8 cellular contexts compared by ENCODE assay signal in genomic region chr19:10928563-10929401, GRCh38. TPM values are rescaled to one million over a fixed set of nuclear protein-coding genes. Genes with fewer than 3 reads are reported as not detected.
DNase-seq lines count a peak whose midpoint lies in the region; ATAC-seq and TF ChIP-seq lines count a peak whose summit lies in the region.

TSS of gene TIMM29 (plus strand) at chr19:10928811. CDS start at chr19:10928823, 12 bp downstream.
TSS of gene YIPF2 (minus strand) at chr19:10928639. CDS start at chr19:10928410, 229 bp downstream.

- peak; percentile 27 for TF ChIP-seq POLR2A in breast epithelium (IDR thresholded peaks at IDR 0.05)

- H3K9me3 ChIP-seq in breast epithelium (no peaks in the 10 kb centered on the region), iPS-20b (ENCODE audit: insufficient read depth, low read depth, low read length) (no peaks in the 10 kb centered on the region)

- peak within 1 kb of the TSS; percentile 77 for H3K27ac ChIP-seq in VCaP
- peak within 1 kb of the TSS; percentile 88 to 89 for H3K27ac ChIP-seq in breast epithelium
- no peak within 1 kb of the TSS for H3K27ac ChIP-seq in iPS-20b (ENCODE audit: low read length)
- H3K27ac ChIP-seq in skin epidermis, result peak within 1 kb of the TSS; percentile 41 to 96 (median 89)

- H3K4me3 ChIP-seq in breast epithelium (peak within 1 kb of the TSS; percentile 81 to 99 (median 86)), iPS-20b (ENCODE audit: low read length) (peak within 1 kb of the TSS; percentile 89), skin epidermis (peak within 1 kb of the TSS; percentile 75 to 99 (median 94))

- ATAC-seq in GM18858 (IDR thresholded peaks at IDR 0.05; ENCODE audit: unreplicated experiment) (peak; percentile 72), HG03103 (IDR thresholded peaks at IDR 0.05; ENCODE audit: low read depth, unreplicated experiment) (peak; percentile 66)

- intact Hi-C loops in breast epithelium (cut with DNase I; ENCODE audit: low total_unique reads), result no loop called here

- H3K27me3 ChIP-seq in breast epithelium (no peaks in the 10 kb centered on the region), iPS-20b (ENCODE audit: insufficient read depth, low read length) (no peaks in the 10 kb centered on the region)

- peak within 1 kb of the TSS; percentile 69 for H3K9ac ChIP-seq in iPS-20b (ENCODE audit: low read depth, low read length)

- TF ChIP-seq CTCF in VCaP (conservative IDR thresholded peaks at IDR 0.05) (no peak), breast epithelium (IDR thresholded peaks at IDR 0.05) (no peak)

- peaks cover 0 to 15% of the 10 kb centered on the region in 2 donors for H3K4me1 ChIP-seq in breast epithelium
- peaks cover 4% of the 10 kb centered on the region; the same call in 1 of the 2 replicates for H3K4me1 ChIP-seq in iPS-20b (ENCODE audit: insufficient read depth, low read length)

- DNase-seq in A172 (ENCODE audit: low spot score) (peak; percentile 99), NCI-H2196 (lab: John Stamatoyannopoulos, UW; ENCODE audit: unreplicated experiment) (peak; percentile 99), breast epithelium (ENCODE audit: low spot score in 2 of 2) (peak; percentile 97 to 98)

- H3K36me3 ChIP-seq in breast epithelium (no peaks in the 10 kb centered on the region), iPS-20b (ENCODE audit: insufficient read depth, low read depth, low read length) (peaks cover 21% of the 10 kb centered on the region)

RNA-seq across cellular contexts. Expression of gene TIMM29, which starts in this region (rescaled TPM):
- 45.6 and 56.0 TPM in 2 replicates for total RNA-seq in A172 (2014; rRNA removed; shearing (Covaris generic))
- 10 to 100 TPM; 21.1 to 31.6 (median 21.6) TPM for total RNA-seq in breast epithelium

RNA-seq across cellular contexts. Expression of gene YIPF2, which starts in this region (rescaled TPM):
- total RNA-seq in A172 (2014; rRNA removed; shearing (Covaris generic)), result 59.4 and 72.8 TPM in 2 replicates
- total RNA-seq in breast epithelium, result 10 to 100 TPM; 40.3 to 68.6 (median 59.6) TPM
